In genomic region chr11:20004856-20005255, GRCh38 we compare ENCODE assay signal across 20 cellular contexts.
"Had no signal": no experiment of that assay in that cellular context is flagged by ENCODE, and none has a peak within 500 bp of the region (broad histone marks: within the 10 kb centered on the region; RNA-seq: fewer than 3 reads in every experiment).

No MANE protein-coding gene starts in this region.

- H3K27me3 Mint-ChIP-seq: dendritic cell treated with granulocyte-macrophage colony-stimulating factor and Interleukin-4, amounts not matched to agents 40 ng/mL and 50 ng/mL, for 4 days had no signal

- H3K27ac ChIP-seq: foreskin keratinocyte, neural progenitor cell, ovary, prostate gland, testis, tibial nerve had no signal

- H3K36me3 Mint-ChIP-seq: mesothelial cell of epicardium; natural killer cell; neural progenitor cell; stimulated activated memory B cell treated with anti-CD40 and anti-IgM and Interleukin-4, amounts not matched to agents 10 μg/mL and 1 μg/mL and 100 μg/mL, for 72 hours had no signal

- H3K9ac ChIP-seq: neural progenitor cell had no signal

- H3K4me2 ChIP-seq: neural progenitor cell had no signal

- H2AFZ ChIP-seq: neural progenitor cell had no signal

- H3K9me3 ChIP-seq: ovary, prostate gland, right lobe of liver, testis, tibial nerve had no signal

- H3K9me3 Mint-ChIP-seq: dendritic cell treated with granulocyte-macrophage colony-stimulating factor and Interleukin-4, amounts not matched to agents 40 ng/mL and 50 ng/mL, for 4 days; mesothelial cell of epicardium; natural killer cell; neural progenitor cell; stimulated activated memory B cell treated with anti-CD40 and anti-IgM and Interleukin-4, amounts not matched to agents 10 μg/mL and 1 μg/mL and 100 μg/mL, for 72 hours; stimulated activated naive CD8-positive, alpha-beta T cell treated with anti-CD3 and anti-CD28 coated beads, Interleukin-15, Interleukin-2, amounts not matched to agents 100 ng/mL and 50 ng/mL, for 24 hours had no signal

- ATAC-seq: natural killer cell; right lobe of liver; stimulated activated memory B cell treated with anti-CD40 and anti-IgM and Interleukin-4, amounts not matched to agents 10 μg/mL and 1 μg/mL and 100 μg/mL, for 72 hours had no signal

- H3K4me1 ChIP-seq: prostate gland, testis had no signal

- H3K4me3 ChIP-seq: neural progenitor cell, ovary, prostate gland, right lobe of liver, testis, tibial nerve had no signal

- H3K36me3 ChIP-seq: neural progenitor cell, ovary, prostate gland, right lobe of liver had no signal

- DNase-seq: cerebellar nuclear complex; erythroblast; foreskin keratinocyte; head of caudate nucleus; hypothalamus; kidney glomerular epithelial cell; natural killer cell; nucleus accumbens; ovary; retina; right lobe of liver; stimulated activated CD4-positive, alpha-beta T cell treated with anti-CD3 and anti-CD28 coated beads, Interleukin-4, amount 100 ng/mL, for 24 hours; testis had no signal

- H3K4me3 Mint-ChIP-seq: dendritic cell treated with granulocyte-macrophage colony-stimulating factor and Interleukin-4, amounts not matched to agents 40 ng/mL and 50 ng/mL, for 4 days; mesothelial cell of epicardium; natural killer cell; neural progenitor cell; stimulated activated memory B cell treated with anti-CD40 and anti-IgM and Interleukin-4, amounts not matched to agents 10 μg/mL and 1 μg/mL and 100 μg/mL, for 72 hours; stimulated activated naive CD8-positive, alpha-beta T cell treated with anti-CD3 and anti-CD28 coated beads, Interleukin-15, Interleukin-2, amounts not matched to agents 100 ng/mL and 50 ng/mL, for 24 hours had no signal

- H3K27ac Mint-ChIP-seq: dendritic cell treated with granulocyte-macrophage colony-stimulating factor and Interleukin-4, amounts not matched to agents 40 ng/mL and 50 ng/mL, for 4 days; mesothelial cell of epicardium; natural killer cell; neural progenitor cell; stimulated activated memory B cell treated with anti-CD40 and anti-IgM and Interleukin-4, amounts not matched to agents 10 μg/mL and 1 μg/mL and 100 μg/mL, for 72 hours; stimulated activated naive CD8-positive, alpha-beta T cell treated with anti-CD3 and anti-CD28 coated beads, Interleukin-15, Interleukin-2, amounts not matched to agents 100 ng/mL and 50 ng/mL, for 24 hours had no signal

- H3K27me3 ChIP-seq: foreskin keratinocyte, ovary, right lobe of liver, testis, tibial nerve had no signal

- H3K4me1 Mint-ChIP-seq: stimulated activated memory B cell treated with anti-CD40 and anti-IgM and Interleukin-4, amounts not matched to agents 10 μg/mL and 1 μg/mL and 100 μg/mL, for 72 hours had no signal
